18 cellular contexts compared by ENCODE assay signal in the genomic region with DNA sequence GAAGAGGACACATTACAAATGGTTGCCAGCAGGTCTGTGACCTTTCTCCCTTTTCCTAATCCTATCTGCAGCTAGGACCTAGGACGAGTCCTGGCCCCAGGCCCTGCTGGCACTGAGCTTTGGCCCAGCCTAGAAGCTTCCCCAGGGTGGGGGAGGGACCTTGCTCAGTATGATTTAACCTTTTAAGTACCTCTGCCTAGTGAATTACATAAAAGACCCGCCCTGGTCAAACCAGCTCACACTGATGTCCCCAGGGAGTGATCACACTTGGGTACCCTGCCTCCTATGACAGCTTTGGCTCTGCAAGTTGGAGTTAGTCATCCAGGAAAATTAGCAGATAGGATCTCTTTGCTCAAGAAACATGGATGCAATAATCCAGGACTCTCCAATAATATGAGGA. TPM values are rescaled to one million over a fixed set of nuclear protein-coding genes. Genes with fewer than 3 reads are reported as not detected.
DNase-seq lines count a peak whose midpoint lies in the region; ATAC-seq and TF ChIP-seq lines count a peak whose summit lies in the region.
"Had no signal": no experiment of that assay in that cellular context is flagged by ENCODE, and none has a peak within 500 bp of the region (broad histone marks: within the 10 kb centered on the region; RNA-seq: fewer than 3 reads in every experiment).

No MANE protein-coding gene starts in this region.

- no peaks in the 10 kb centered on the region for H3K9me3 ChIP-seq in iPS-15b (ENCODE audit: control insufficient read depth, insufficient read depth, low read length)
- H3K9me3 ChIP-seq in subcutaneous abdominal adipose tissue (ENCODE audit: control insufficient read depth in 5 of 5, low read length in 5 of 5), result no peaks in the 10 kb centered on the region
- H3K9me3 ChIP-seq: SJSA1, upper lobe of right lung had no signal

- ATAC-seq in GM18858 (IDR thresholded peaks at IDR 0.05; ENCODE audit: unreplicated experiment), result no peak
- ATAC-seq: CD8-positive, alpha-beta T cell; upper lobe of right lung had no signal

- H3K4me1 ChIP-seq in iPS-15b (ENCODE audit: control insufficient read depth, insufficient read depth, low read length), result no peaks in the 10 kb centered on the region
- peaks cover 6 to 63% (median 46%) of the 10 kb centered on the region in 5 donors for H3K4me1 ChIP-seq in subcutaneous abdominal adipose tissue (ENCODE audit: control insufficient read depth in 5 of 5, insufficient read depth in 5 of 5, low read length in 5 of 5)

- H3K36me3 ChIP-seq in iPS-15b (ENCODE audit: control insufficient read depth, insufficient read depth, low read length) (peaks cover 32% of the 10 kb centered on the region), subcutaneous abdominal adipose tissue (ENCODE audit: control insufficient read depth in 5 of 5, insufficient read depth in 5 of 5, low read length in 5 of 5) (peaks cover 3 to 86% (median 69%) of the 10 kb centered on the region in 5 donors)

- intact Hi-C loops in activated naive CD4-positive, alpha-beta T cell treated with anti-CD3 and anti-CD28 coated beads for 36 hours (cut with micrococcal nuclease), result no loop called here

- H3K27me3 ChIP-seq in iPS-15b (ENCODE audit: control insufficient read depth, insufficient read depth, low read length) (no peaks in the 10 kb centered on the region), subcutaneous abdominal adipose tissue (ENCODE audit: control insufficient read depth in 5 of 5, insufficient read depth in 4 of 5, low read length in 5 of 5) (no peaks in the 10 kb centered on the region)
- H3K27me3 ChIP-seq: cardiac muscle cell, hepatocyte, SJSA1, upper lobe of right lung had no signal

- H3K27ac Mint-ChIP-seq in activated naive CD4-positive, alpha-beta T cell treated with anti-CD3 and anti-CD28 coated beads for 36 hours, result no peak overlapping the region
- H3K27ac Mint-ChIP-seq: CD8-positive, alpha-beta T cell had no signal

- H3K4me3 ChIP-seq in epithelial cell of esophagus (ENCODE audit: low read length) (no peak overlapping the region), iPS-15b (ENCODE audit: low read depth, low read length) (no peak overlapping the region), subcutaneous abdominal adipose tissue (ENCODE audit: low read depth in 1 of 5, low read length in 5 of 5) (no peak overlapping the region)
- H3K4me3 ChIP-seq: cardiac muscle cell, hepatocyte, SJSA1, upper lobe of right lung had no signal

- peaks cover 5% of the 10 kb centered on the region for H3K4me1 Mint-ChIP-seq in activated naive CD4-positive, alpha-beta T cell treated with anti-CD3 and anti-CD28 coated beads for 36 hours (ENCODE audit: low read depth)

- DNase-seq in NCI-H446 (lab: John Stamatoyannopoulos, UW), result peak; percentile 36 to 84
- peak; percentile 51 for DNase-seq in epithelial cell of esophagus (ENCODE audit: low read depth)
- DNase-seq in NCI-H510A (lab: John Stamatoyannopoulos, UW), result no peak
- DNase-seq in activated naive CD4-positive, alpha-beta T cell treated with anti-CD3 and anti-CD28 coated beads for 36 hours, result no peak
- DNase-seq in SW480 (ENCODE audit: low spot score), result no peak
- DNase-seq: activated naive CD4-positive, alpha-beta T cell treated with anti-CD3 and anti-CD28 coated beads, Interleukin-2, amount 50 U/mL, for 16 hours; CD8-positive, alpha-beta T cell; GDM1; MM.1S; NCI-H2081 treated with DMSO at 0.1 percent for 48 hours; stimulated activated CD4-positive, alpha-beta T cell treated with anti-CD3 and anti-CD28 coated beads, Interleukin-2, amount 100 ng/mL, for 48 hours; upper lobe of right lung had no signal

- H3K9ac ChIP-seq in iPS-15b (ENCODE audit: low read depth, low read length) (peak overlapping the region; percentile 24), subcutaneous abdominal adipose tissue (ENCODE audit: low read length in 5 of 5) (peak overlapping the region in 4 of 5 donors; percentile 11 to 56 (median 24))

- peaks cover 36% of the 10 kb centered on the region for H3K36me3 Mint-ChIP-seq in activated naive CD4-positive, alpha-beta T cell treated with anti-CD3 and anti-CD28 coated beads for 36 hours (ENCODE audit: low read depth)

- CTCF ChIA-PET in activated naive CD4-positive, alpha-beta T cell treated with anti-CD3 and anti-CD28 coated beads for 36 hours (lab: Charles Lee), result no interaction called here

- no peaks in the 10 kb centered on the region for H3K9me3 Mint-ChIP-seq in activated naive CD4-positive, alpha-beta T cell treated with anti-CD3 and anti-CD28 coated beads for 36 hours
- H3K9me3 Mint-ChIP-seq: CD8-positive, alpha-beta T cell had no signal

- no peaks in the 10 kb centered on the region for H3K27me3 Mint-ChIP-seq in activated naive CD4-positive, alpha-beta T cell treated with anti-CD3 and anti-CD28 coated beads for 36 hours (ENCODE audit: low read depth)

- no peak for TF ChIP-seq CTCF in epithelial cell of esophagus (IDR thresholded peaks at IDR 0.05; ENCODE audit: insufficient read depth, low read depth, low read length, missing control alignments)

- peak overlapping the region; percentile 94 for H3K27ac ChIP-seq in subcutaneous abdominal adipose tissue (ENCODE audit: low read depth, low read length)
- H3K27ac ChIP-seq: cardiac muscle cell, hepatocyte, SJSA1, upper lobe of right lung had no signal

- no peak overlapping the region for H3K4me3 Mint-ChIP-seq in activated naive CD4-positive, alpha-beta T cell treated with anti-CD3 and anti-CD28 coated beads for 36 hours
- H3K4me3 Mint-ChIP-seq: CD8-positive, alpha-beta T cell had no signal

RNA-seq across cellular contexts. Expression of a gene that starts 21.9 kb away (rescaled TPM):
- total RNA-seq in activated naive CD4-positive, alpha-beta T cell treated with anti-CD3 and anti-CD28 coated beads for 36 hours, result 10 to 100 TPM; 57.6 to 60.4 TPM

RNA-seq across cellular contexts. Expression of a gene that starts 49.0 kb away (rescaled TPM):
- 100 to 1,000 TPM; 106 to 108 TPM for total RNA-seq in activated naive CD4-positive, alpha-beta T cell treated with anti-CD3 and anti-CD28 coated beads for 36 hours

RNA-seq across cellular contexts. Expression of a gene that starts 49.3 kb away (rescaled TPM):
- total RNA-seq in activated naive CD4-positive, alpha-beta T cell treated with anti-CD3 and anti-CD28 coated beads for 36 hours, result 10 to 100 TPM; 14.3 to 15.3 TPM

Comparison
In these comparisons a context has a peak if more than half of its experiments do, and no peak if none do; other contexts are left out.
1. DNase-seq: peak in NCI-H446 (2 of 2) and epithelial cell of esophagus (single experiment); none in NCI-H510A (single experiment), activated naive CD4-positive, alpha-beta T cell treated with anti-CD3 and anti-CD28 coated beads for 36 hours (single experiment) and SW480 (single experiment).